ENCODE assay signal across 12 cellular contexts in the genomic region with DNA sequence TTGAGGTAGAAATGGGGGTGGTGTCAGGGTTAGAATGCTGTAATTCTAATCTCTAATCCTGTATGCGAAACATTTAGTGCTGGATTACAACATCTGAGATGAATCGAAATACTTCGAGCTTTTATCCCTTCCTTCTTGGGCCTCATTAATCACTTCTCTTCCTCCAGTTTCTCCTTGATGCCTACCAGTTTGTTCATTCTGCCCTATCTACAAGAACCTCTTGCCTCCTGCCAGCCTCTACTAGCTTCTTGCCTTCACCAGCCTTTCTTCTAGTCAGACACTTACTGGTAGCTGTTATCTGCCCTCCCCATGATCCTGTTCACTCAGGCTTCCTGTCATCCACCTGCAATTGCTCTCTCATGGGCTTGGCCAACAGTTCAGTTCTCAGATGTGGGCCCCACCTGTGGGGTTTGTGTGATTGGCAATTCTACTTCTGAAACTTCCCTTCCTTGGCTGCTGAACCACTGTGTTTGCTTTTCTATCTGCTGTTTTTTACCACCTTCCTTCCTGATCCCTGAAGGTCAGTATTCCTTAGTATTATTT. TPM values are rescaled to one million over a fixed set of nuclear protein-coding genes. Genes with fewer than 3 reads are reported as not detected.
DNase-seq lines count a peak whose midpoint lies in the region; ATAC-seq and TF ChIP-seq lines count a peak whose summit lies in the region.
"Had no signal": no experiment of that assay in that cellular context is flagged by ENCODE, and none has a peak within 500 bp of the region (broad histone marks: within the 10 kb centered on the region; RNA-seq: fewer than 3 reads in every experiment).

No MANE protein-coding gene starts in this region.

- POLR2A ChIA-PET in OCI-LY7 (lab: Charles Lee), result interaction anchor here (0.9 to 1.0 kb wide), 2 partner anchors 13 to 92 kb away, joined by 3 read pairs; no protein-coding TSS in a partner anchor

- DNase-seq in activated CD4-positive, alpha-beta T cell treated with anti-CD3 and anti-CD28 coated beads, Interleukin-2, amount 10 ng/mL, durations not matched to agents 24 days and 14 days, result peak; percentile 66
- no peak for DNase-seq in activated CD4-positive, alpha-beta T cell treated with anti-CD3 and anti-CD28 coated beads, Interleukin-2, amount 50 U/mL, for 4 hours
- DNase-seq in OCI-LY7 (ENCODE audit: low spot score) (peak; percentile 75), immature natural killer cell (no peak), gastrocnemius medialis (no peak), NCI-H1417 treated with DMSO at 0.1 percent for 48 hours (lab: John Stamatoyannopoulos, UW) (no peak)
- no peak for DNase-seq in stimulated activated CD4-positive, alpha-beta T cell treated with anti-CD3 and anti-CD28 coated beads, Interleukin-2, amount 100 ng/mL, for 24 hours
- DNase-seq: activated CD8-positive, alpha-beta memory T cell treated with anti-CD3 and anti-CD28 coated beads, Interleukin-2, amount 50 U/mL, for 48 hours; NCI-H526; tibial artery had no signal

- H3K79me2 ChIP-seq in OCI-LY7 (ENCODE audit: insufficient read depth, low read depth, low read length), result peaks cover 9% of the 10 kb centered on the region; the same call in 1 of the 2 replicates

- no peaks in the 10 kb centered on the region for H3K9me2 ChIP-seq in OCI-LY7 (ENCODE audit: insufficient read depth, low read length)

- no peaks in the 10 kb centered on the region for H3K27me3 Mint-ChIP-seq in activated CD4-positive, alpha-beta T cell treated with anti-CD3 and anti-CD28 coated beads, Interleukin-2, amount 10 ng/mL, durations not matched to agents 24 days and 14 days
- H3K27me3 Mint-ChIP-seq in immature natural killer cell (ENCODE audit: low read depth in 3 of 3), result peaks cover 0 to 1% (median 0%) of the 10 kb centered on the region in 3 donors

- intact Hi-C loops in activated CD4-positive, alpha-beta T cell treated with anti-CD3 and anti-CD28 coated beads, Interleukin-2, amount 10 ng/mL, durations not matched to agents 24 days and 14 days (cut with micrococcal nuclease), result no loop called here
- intact Hi-C loops in OCI-LY7 (cut with micrococcal nuclease; ENCODE audit: unreplicated experiment), result no loop called here
- intact Hi-C loops in gastrocnemius medialis (cut with DNase I; ENCODE audit: low total_unique reads), result no loop called here

- no peaks in the 10 kb centered on the region for H3K9me3 Mint-ChIP-seq in activated CD4-positive, alpha-beta T cell treated with anti-CD3 and anti-CD28 coated beads, Interleukin-2, amount 10 ng/mL, durations not matched to agents 24 days and 14 days
- H3K9me3 Mint-ChIP-seq in immature natural killer cell, result no peaks in the 10 kb centered on the region

- ATAC-seq in gastrocnemius medialis, result peak; percentile 21 to 38
- ATAC-seq in GM21360 (IDR thresholded peaks at IDR 0.05; ENCODE audit: unreplicated experiment), result no peak
- ATAC-seq: A549 had no signal

- no peak overlapping the region for H2AFZ ChIP-seq in OCI-LY7 (ENCODE audit: low read length)

- peak overlapping the region; percentile 22 for H3K27ac ChIP-seq in OCI-LY7 (ENCODE audit: low read depth, low read length, poor library complexity, severe bottlenecking)
- H3K27ac ChIP-seq in gastrocnemius medialis, result peak overlapping the region; percentile 75 to 84 (median 78)
- H3K27ac ChIP-seq: A549 had no signal

- H4K20me1 ChIP-seq in OCI-LY7 (ENCODE audit: insufficient read depth, low read length), result peaks cover 30% of the 10 kb centered on the region; the same call in 1 of the 2 replicates

- H3K4me1 Mint-ChIP-seq in activated CD4-positive, alpha-beta T cell treated with anti-CD3 and anti-CD28 coated beads, Interleukin-2, amount 10 ng/mL, durations not matched to agents 24 days and 14 days, result peaks cover 30% of the 10 kb centered on the region
- peaks cover 2 to 31% of the 10 kb centered on the region in 2 donors for H3K4me1 Mint-ChIP-seq in immature natural killer cell

- BruUV-seq in OCI-LY7 (replicated peaks; lab: Mats Ljungman, UMichigan), result no TSS peak

- in situ Hi-C loops in gastrocnemius medialis (cut with MboI; ENCODE audit: low sequenced_read_pairs in 4 of 4), result no loop called here

- H3K36me3 Mint-ChIP-seq in activated CD4-positive, alpha-beta T cell treated with anti-CD3 and anti-CD28 coated beads, Interleukin-2, amount 10 ng/mL, durations not matched to agents 24 days and 14 days (ENCODE audit: low read depth), result peaks cover 76% of the 10 kb centered on the region
- H3K36me3 Mint-ChIP-seq in immature natural killer cell, result peaks cover 7 to 58% (median 24%) of the 10 kb centered on the region in 3 donors

- no peaks in the 10 kb centered on the region for H3K27me3 ChIP-seq in gastrocnemius medialis
- H3K27me3 ChIP-seq: tibial artery had no signal

- peak overlapping the region; percentile 56 for H3K27ac Mint-ChIP-seq in activated CD4-positive, alpha-beta T cell treated with anti-CD3 and anti-CD28 coated beads, Interleukin-2, amount 10 ng/mL, durations not matched to agents 24 days and 14 days
- H3K27ac Mint-ChIP-seq in immature natural killer cell, result peak overlapping the region in 5 of 6 donors; percentile 2 to 87 (median 40)

- CTCF ChIA-PET in OCI-LY7 (lab: Charles Lee; ENCODE audit: unreplicated experiment), result no interaction called here

- H3K4me3 ChIP-seq in OCI-LY7 (ENCODE audit: low read depth, low read length, poor library complexity, severe bottlenecking), result no peak overlapping the region
- H3K4me3 ChIP-seq in gastrocnemius medialis, result no peak overlapping the region
- H3K4me3 ChIP-seq: A549, tibial artery had no signal

- TF ChIP-seq CTCF in OCI-LY7 (conservative IDR thresholded peaks at IDR 0.05; ENCODE audit: low read length) (no peak), gastrocnemius medialis (IDR thresholded peaks at IDR 0.05 in 4 of 5, conservative IDR thresholded peaks at IDR 0.05 in 1 of 5) (no peak)

- H3K4me2 ChIP-seq in OCI-LY7 (ENCODE audit: low read length), result 0 out of 2 replicates have a peak overlapping the region, but pooled peaks have one; percentile 0
- H3K4me2 ChIP-seq: A549 had no signal

- peaks cover 41% of the 10 kb centered on the region for H3K4me1 ChIP-seq in OCI-LY7 (ENCODE audit: insufficient read depth, low read length, poor library complexity, severe bottlenecking)
- H3K4me1 ChIP-seq in gastrocnemius medialis, result peaks cover 22 to 28% of the 10 kb centered on the region in 2 donors

- no peak for TF ChIP-seq POLR2A in gastrocnemius medialis (IDR thresholded peaks at IDR 0.05)

- H3K9me3 ChIP-seq in OCI-LY7 (ENCODE audit: low read length) (no peaks in the 10 kb centered on the region), gastrocnemius medialis (no peaks in the 10 kb centered on the region)
- H3K9me3 ChIP-seq: A549, tibial artery had no signal

- H3K4me3 Mint-ChIP-seq in activated CD4-positive, alpha-beta T cell treated with anti-CD3 and anti-CD28 coated beads, Interleukin-2, amount 10 ng/mL, durations not matched to agents 24 days and 14 days, result peak overlapping the region; percentile 12
- H3K4me3 Mint-ChIP-seq in immature natural killer cell, result no peak overlapping the region

- peaks cover 85% of the 10 kb centered on the region for H3K36me3 ChIP-seq in OCI-LY7 (ENCODE audit: insufficient read depth, low read length)
- H3K36me3 ChIP-seq in gastrocnemius medialis, result peaks cover 3 to 56% of the 10 kb centered on the region in 2 donors

RNA-seq across cellular contexts. Expression of gene FARP2, which starts 15.4 kb away (rescaled TPM):
- 36.5 and 43.1 TPM in 2 replicates for total RNA-seq in activated CD4-positive, alpha-beta T cell treated with anti-CD3 and anti-CD28 coated beads, Interleukin-2, amount 10 ng/mL, durations not matched to agents 24 days and 14 days
- 23.2 and 33.6 TPM in 2 replicates for total RNA-seq in OCI-LY7 (2014; rRNA removed; shearing (Covaris generic))
- total RNA-seq in OCI-LY7 (2022) (47.9 and 52.7 TPM in 2 replicates), gastrocnemius medialis (10 to 100 TPM; 10.7 to 20.1 (median 13.6) TPM)
- 1 to 10 TPM; 5.3 to 8.3 (median 8.2) TPM for polyA plus RNA-seq in immature natural killer cell

RNA-seq across cellular contexts. Expression of gene SEPTIN2, which starts 25.0 kb away (rescaled TPM):
- 212 and 215 TPM in 2 replicates for total RNA-seq in activated CD4-positive, alpha-beta T cell treated with anti-CD3 and anti-CD28 coated beads, Interleukin-2, amount 10 ng/mL, durations not matched to agents 24 days and 14 days
- 198 and 222 TPM in 2 replicates for total RNA-seq in OCI-LY7 (2014; rRNA removed; shearing (Covaris generic))
- 275 and 301 TPM in 2 replicates for total RNA-seq in OCI-LY7 (2022)
- 100 to 1,000 TPM; 204 to 249 (median 207) TPM for polyA plus RNA-seq in immature natural killer cell
- 100 to 1,000 TPM in 2 of 4 donors, 10 to 100 TPM in 2; 81.3 to 130 (median 99.3) TPM for total RNA-seq in gastrocnemius medialis

RNA-seq across cellular contexts. Expression of gene HDLBP, which starts 25.2 kb away (rescaled TPM):
- total RNA-seq in activated CD4-positive, alpha-beta T cell treated with anti-CD3 and anti-CD28 coated beads, Interleukin-2, amount 10 ng/mL, durations not matched to agents 24 days and 14 days, result 266 and 270 TPM in 2 replicates
- 155 and 176 TPM in 2 replicates for total RNA-seq in OCI-LY7 (2014; rRNA removed; shearing (Covaris generic))
- total RNA-seq in OCI-LY7 (2022) (148 and 170 TPM in 2 replicates), gastrocnemius medialis (100 to 1,000 TPM; 383 to 486 (median 444) TPM)
- 10 to 100 TPM; 20.4 to 71.7 (median 31.5) TPM for polyA plus RNA-seq in immature natural killer cell

Comparison
In these comparisons a context has a peak if more than half of its experiments do, and no peak if none do; other contexts are left out.
1. DNase-seq: peak in activated CD4-positive, alpha-beta T cell treated with anti-CD3 and anti-CD28 coated beads, Interleukin-2, amount 10 ng/mL, durations not matched to agents 24 days and 14 days (single experiment) and OCI-LY7 (single experiment); none in activated CD4-positive, alpha-beta T cell treated with anti-CD3 and anti-CD28 coated beads, Interleukin-2, amount 50 U/mL, for 4 hours (0 of 2), immature natural killer cell (0 of 3), gastrocnemius medialis (0 of 2), stimulated activated CD4-positive, alpha-beta T cell treated with anti-CD3 and anti-CD28 coated beads, Interleukin-2, amount 100 ng/mL, for 24 hours (0 of 2) and NCI-H1417 treated with DMSO at 0.1 percent for 48 hours (single experiment).